ENCODE assay signal across 8 cellular contexts in genomic region chr7:123856428-123856827, GRCh38. TPM values are rescaled to one million over a fixed set of nuclear protein-coding genes. Genes with fewer than 3 reads are reported as not detected.
"Had no signal": no experiment of that assay in that cellular context is flagged by ENCODE, and none has a peak within 500 bp of the region (broad histone marks: within the 10 kb centered on the region; RNA-seq: fewer than 3 reads in every experiment).

No MANE protein-coding gene starts in this region.

RNA-seq across cellular contexts. Expression of gene HYAL4, which starts 11.5 kb away (rescaled TPM):
- total RNA-seq: activated CD4-positive, alpha-beta memory T cell treated with anti-CD3 and anti-CD28 coated beads, Interleukin-2, amount 10 ng/mL, durations not matched to agents 7 days and 5 days; activated naive CD8-positive, alpha-beta T cell treated with anti-CD3 and anti-CD28 coated beads, Interleukin-2, amount 10 ng/mL, durations not matched to agents 7 days and 5 days; ascending aorta; cerebellum; esophagus muscularis mucosa; gastroesophageal sphincter; T-helper 17 cell; WTC11 had no signal
